Comparison of ENCODE assay signal across 12 cellular contexts in the genomic region with DNA sequence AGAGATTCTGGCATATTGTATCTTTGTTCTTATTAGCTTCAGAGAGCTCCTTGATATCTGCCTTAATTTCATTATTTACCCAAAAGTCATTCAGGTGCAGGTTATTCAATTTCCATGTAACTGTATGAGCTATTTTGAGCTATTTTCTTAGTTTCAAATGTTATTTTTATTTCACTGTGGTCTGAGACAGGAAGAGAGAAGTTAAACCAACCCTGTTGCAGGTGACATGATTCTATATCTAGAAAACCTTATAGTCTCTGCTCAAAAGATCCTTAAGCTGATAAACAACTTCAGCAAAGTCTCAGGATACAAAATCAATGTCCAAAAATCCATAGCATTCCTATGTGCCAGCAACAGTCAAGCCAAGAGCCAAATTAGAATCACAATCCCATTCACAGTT.
A peak's percentile ranks its signal among the peaks of the same experiment; 100 is the strongest.
DNase-seq lines count a peak whose midpoint lies in the region; ATAC-seq, FAIRE-seq and TF ChIP-seq lines count a peak whose summit lies in the region.
"Had no signal": no experiment of that assay in that cellular context is flagged by ENCODE, and none has a peak within 500 bp of the region (broad histone marks: within the 10 kb centered on the region; RNA-seq: fewer than 3 reads in every experiment).

No MANE protein-coding gene starts in this region.

- DNase-seq in GM19239 (ENCODE audit: insufficient read length, low spot score) (no peak), SW 1271 (lab: John Stamatoyannopoulos, UW) (no peak), HepG2 (ENCODE audit: low spot score) (no peak), medulla oblongata (ENCODE audit: extremely low spot score) (no peak)
- DNase-seq in activated CD4-positive, alpha-beta memory T cell treated with anti-CD3 and anti-CD28 coated beads for 36 hours: no peak
- DNase-seq: effector memory CD8-positive, alpha-beta T cell; NCI-H1694 treated with DMSO at 0.1 percent for 48 hours; testis had no signal

- no peak overlapping the region for H3K9ac ChIP-seq in HepG2 (ENCODE audit: insufficient read depth, low read depth, low read length)

- H3K4me1 ChIP-seq in HepG2 (ENCODE audit: insufficient read depth, low read length): no peaks in the 10 kb centered on the region
- H3K4me1 ChIP-seq: testis had no signal

- H3K4me2 ChIP-seq in HepG2 (ENCODE audit: low read depth, low read length): no peak overlapping the region

- POLR2A ChIA-PET in HepG2 (lab: Yijun Ruan, JAX): no interaction called here
- POLR2A ChIA-PET in activated CD4-positive, alpha-beta memory T cell treated with anti-CD3 and anti-CD28 coated beads for 36 hours (lab: Charles Lee): no interaction called here

- no peak for TF ChIP-seq POLR2A in HepG2 (IDR thresholded peaks at IDR 0.05; ENCODE audit: insufficient read depth in 1 of 2, low read depth in 2 of 2, low read length in 2 of 2)

- H3K9me3 ChIP-seq in HepG2 (ENCODE audit: low read length): no peaks in the 10 kb centered on the region
- H3K9me3 ChIP-seq: testis had no signal

- in situ Hi-C loops in HepG2 (cut with HindIII; ENCODE audit: extremely low pct_ligation_motif_present, low pct_unique_long_range_greater_than_20kb): no loop called here

- no peaks in the 10 kb centered on the region for H3K79me2 ChIP-seq in HepG2 (ENCODE audit: insufficient read depth, low read length)

- H4K20me1 ChIP-seq in HepG2 (ENCODE audit: insufficient read depth, low read length): no peaks in the 10 kb centered on the region

- FAIRE-seq in GM19239 (lab: Jason Lieb, UNC): peak; percentile 63
- FAIRE-seq in HepG2 (lab: Jason Lieb, UNC): no peak
- FAIRE-seq: GM12891 had no signal

- no TSS peak for BruUV-seq in HepG2 (replicated peaks; lab: Mats Ljungman, UMichigan)

- TF ChIP-seq RAD21 in HepG2 (CRISPR knock-in tag; IDR thresholded peaks at IDR 0.05): no peak

- no peak for TF ChIP-seq CTCF in HepG2 (CRISPR knock-in tag; IDR thresholded peaks at IDR 0.05)

- TF ChIP-seq EP300 in HepG2 (IDR thresholded peaks at IDR 0.05; ENCODE audit: low read depth in 2 of 2, low read length in 2 of 2) (no peak), HepG2 (CRISPR knock-in tag; IDR thresholded peaks at IDR 0.05; ENCODE audit: borderline replicate concordance) (no peak)

- no peak overlapping the region for H3K27ac ChIP-seq in HepG2 (ENCODE audit: extremely low read length, insufficient read depth, low read length)
- H3K27ac ChIP-seq: testis had no signal

- no peaks in the 10 kb centered on the region for H3K27me3 ChIP-seq in HepG2 (ENCODE audit: control insufficient read depth in 1 of 2, insufficient read depth in 2 of 2, low read length in 2 of 2)
- H3K27me3 ChIP-seq: testis had no signal

- no peaks in the 10 kb centered on the region for H3K9me3 Mint-ChIP-seq in activated CD4-positive, alpha-beta memory T cell treated with anti-CD3 and anti-CD28 coated beads for 36 hours

- H3K36me3 ChIP-seq in HepG2 (replicated peaks in 1 of 2; ENCODE audit: control insufficient read depth in 1 of 2, insufficient read depth in 2 of 2, low read length in 2 of 2): no peaks in the 10 kb centered on the region

- H3K36me3 Mint-ChIP-seq in activated CD4-positive, alpha-beta memory T cell treated with anti-CD3 and anti-CD28 coated beads for 36 hours: no peaks in the 10 kb centered on the region
- H3K36me3 Mint-ChIP-seq: memory B cell had no signal

- H3K27me3 Mint-ChIP-seq in activated CD4-positive, alpha-beta memory T cell treated with anti-CD3 and anti-CD28 coated beads for 36 hours: no peaks in the 10 kb centered on the region
- H3K27me3 Mint-ChIP-seq: effector memory CD8-positive, alpha-beta T cell; memory B cell had no signal

- no peak overlapping the region for H3K4me3 ChIP-seq in HepG2 (replicated peaks in 1 of 3; ENCODE audit: insufficient read depth in 1 of 3, low read depth in 2 of 3, low read length in 3 of 3)
- H3K4me3 ChIP-seq: testis had no signal

- no peaks in the 10 kb centered on the region for H3K4me1 Mint-ChIP-seq in activated CD4-positive, alpha-beta memory T cell treated with anti-CD3 and anti-CD28 coated beads for 36 hours (ENCODE audit: low read depth)

- no peak overlapping the region for H2AFZ ChIP-seq in HepG2 (ENCODE audit: low read length)

- CTCF ChIA-PET in HepG2 (lab: Yijun Ruan, JAX; ENCODE audit: low intra/inter-chr PET ratio, low total read pairs): no interaction called here
- CTCF ChIA-PET in activated CD4-positive, alpha-beta memory T cell treated with anti-CD3 and anti-CD28 coated beads for 36 hours (lab: Charles Lee): no interaction called here

- no peak overlapping the region for H3K27ac Mint-ChIP-seq in activated CD4-positive, alpha-beta memory T cell treated with anti-CD3 and anti-CD28 coated beads for 36 hours
- H3K27ac Mint-ChIP-seq: effector memory CD8-positive, alpha-beta T cell; memory B cell had no signal

- ATAC-seq in HG02610 (IDR thresholded peaks at IDR 0.05; ENCODE audit: unreplicated experiment): peak; percentile 88
- ATAC-seq in HG03280 (IDR thresholded peaks at IDR 0.05; ENCODE audit: unreplicated experiment): peak; percentile 82
- no peak for ATAC-seq in HepG2
- ATAC-seq: effector memory CD8-positive, alpha-beta T cell had no signal

- intact Hi-C loops in HepG2 (cut with micrococcal nuclease; ENCODE audit: unreplicated experiment): no loop called here
- intact Hi-C loops in activated CD4-positive, alpha-beta memory T cell treated with anti-CD3 and anti-CD28 coated beads for 36 hours (cut with micrococcal nuclease): no loop called here

- no peak overlapping the region for H3K4me3 Mint-ChIP-seq in activated CD4-positive, alpha-beta memory T cell treated with anti-CD3 and anti-CD28 coated beads for 36 hours
- H3K4me3 Mint-ChIP-seq: effector memory CD8-positive, alpha-beta T cell; memory B cell had no signal

TF ChIP-seq in HepG2, 621 proteins besides CTCF, POLR2A, EP300 and RAD21:
- TF ChIP-seq ZNF121 (CRISPR knock-in tag; IDR thresholded peaks at IDR 0.05) (no peak), PCBP2 (optimal IDR thresholded peaks at IDR 0.05; ENCODE audit: low read depth, low read length, poor library complexity, severe bottlenecking) (no peak), TFDP2 (CRISPR knock-in tag; IDR thresholded peaks at IDR 0.05) (no peak), SRSF1 (optimal IDR thresholded peaks at IDR 0.05; ENCODE audit: low read depth, low read length) (no peak), ZNF276 (CRISPR knock-in tag; IDR thresholded peaks at IDR 0.05; ENCODE audit: low read depth) (no peak), ZC3H13 (CRISPR knock-in tag; IDR thresholded peaks at IDR 0.05) (no peak), ZNF292 (CRISPR knock-in tag; IDR thresholded peaks at IDR 0.05; ENCODE audit: borderline replicate concordance, low read depth) (no peak), ESRRA (CRISPR knock-in tag; IDR thresholded peaks at IDR 0.05; ENCODE audit: low read depth) (no peak), YY1 (IDR thresholded peaks at IDR 0.05; ENCODE audit: insufficient read depth, insufficient replicate concordance, low read depth, low read length) (no peak), SRY (CRISPR knock-in tag; IDR thresholded peaks at IDR 0.05) (no peak), HIC2 (CRISPR knock-in tag; IDR thresholded peaks at IDR 0.05; ENCODE audit: low read depth) (no peak), ZNF264 (CRISPR knock-in tag; IDR thresholded peaks at IDR 0.05) (no peak), ZNF556 (CRISPR knock-in tag; IDR thresholded peaks at IDR 0.05; ENCODE audit: borderline replicate concordance) (no peak)
TF ChIP-seq in HepG2: peak in this region for 0.
